In genomic region chr18:6222271-6222670, GRCh38 we compare ENCODE assay signal across 19 cellular contexts.
A peak's percentile ranks its signal among the peaks of the same experiment; 100 is the strongest.
DNase-seq lines count a peak whose midpoint lies in the region; ATAC-seq, FAIRE-seq and TF ChIP-seq lines count a peak whose summit lies in the region.
"Had no signal": no experiment of that assay in that cellular context is flagged by ENCODE, and none has a peak within 500 bp of the region (broad histone marks: within the 10 kb centered on the region; RNA-seq: fewer than 3 reads in every experiment).

No MANE protein-coding gene starts in this region.

- no peaks in the 10 kb centered on the region for H3K9me3 ChIP-seq in testis
- H3K9me3 ChIP-seq: BE2C had no signal

- no peaks in the 10 kb centered on the region for H3K36me3 ChIP-seq in testis (ENCODE audit: low read depth, missing control alignments)
- H3K36me3 ChIP-seq: BE2C had no signal

- WGBS in testis, 2 donors: 67 to 73% methylated on average over 4 of the region's 4 CpGs

- peak; percentile 28 for DNase-seq in left cardiac atrium
- no peak for DNase-seq in Right ventricle myocardium superior
- DNase-seq in astrocyte of the hippocampus (ENCODE audit: low read depth, low spot score): peak; percentile 20
- peak; percentile 9 for DNase-seq in medulla oblongata (ENCODE audit: extremely low spot score)
- peak; percentile 77 for DNase-seq in testis
- no peak for DNase-seq in GM19239 (ENCODE audit: insufficient read length, low spot score)
- DNase-seq: BE2C; C1 segment of cervical spinal cord; CD4-positive, CD25-positive, alpha-beta regulatory T cell; CD8-positive, alpha-beta memory T cell; COR-L47; DMS 273 treated with DMSO at 0.1 percent for 48 hours; DND-41; EL; H9 had no signal

- FAIRE-seq in GM19239 (lab: Jason Lieb, UNC): no peak
- FAIRE-seq: GM12878, H1, HepG2 had no signal

- no peak for ATAC-seq in left cardiac atrium
- ATAC-seq in Right ventricle myocardium superior (ENCODE audit: poor library complexity): no peak
- no peak for ATAC-seq in HG03045 (IDR thresholded peaks at IDR 0.05; ENCODE audit: unreplicated experiment)
- ATAC-seq: HepG2 had no signal

- no peak for TF ChIP-seq POLR2A in testis (IDR thresholded peaks at IDR 0.05)

- no peak for TF ChIP-seq CTCF in testis (IDR thresholded peaks at IDR 0.05)

- H3K4me1 ChIP-seq in testis: no peaks in the 10 kb centered on the region
- H3K4me1 ChIP-seq: BE2C had no signal

- intact Hi-C loops in left cardiac atrium (cut with DNase I): no loop called here
- intact Hi-C loops in Right ventricle myocardium superior (cut with DNase I): loop anchor here (10.0 kb wide), 1 partner anchor 337 kb away; no protein-coding TSS in a partner anchor
- intact Hi-C loops in testis (cut with DNase I; ENCODE audit: low total_unique reads): no loop called here

- no peak overlapping the region for H3K4me3 ChIP-seq in testis
- H3K4me3 ChIP-seq: GM12878 had no signal

- no peak overlapping the region for H3K27ac ChIP-seq in testis

- H3K27me3 ChIP-seq in testis: no peaks in the 10 kb centered on the region
- H3K27me3 ChIP-seq: BE2C had no signal

Comparison
In these comparisons a context has a peak if more than half of its experiments do, and no peak if none do; other contexts are left out.
1. DNase-seq: peak in left cardiac atrium (single experiment), astrocyte of the hippocampus (single experiment), medulla oblongata (single experiment) and testis (single experiment); none in Right ventricle myocardium superior (single experiment) and GM19239 (single experiment).